1 cellular context compared by ENCODE assay signal in genomic region chr13:94548382-94549240, GRCh38.
TF ChIP-seq lines count a peak whose summit lies in the region.

No MANE protein-coding gene starts in this region.

TF ChIP-seq in K562, 482 proteins besides CTCF, POLR2A, EP300 and RAD21 (continued from another document and continues in another):
- no peak for TF ChIP-seq ARID3B (CRISPR knock-in tag; IDR thresholded peaks at IDR 0.05; ENCODE audit: borderline replicate concordance)
- TF ChIP-seq ETS1 (conservative IDR thresholded peaks at IDR 0.05; ENCODE audit: control insufficient read depth, low read depth, low read length) = no peak
- no peak for TF ChIP-seq MAX (CRISPR knock-in tag; IDR thresholded peaks at IDR 0.05)
- TF ChIP-seq TFAP4 (CRISPR knock-in tag; IDR thresholded peaks at IDR 0.05; ENCODE audit: borderline replicate concordance) = peak; percentile 17; the same call in 1 of the 2 replicates
- no peak for TF ChIP-seq GATA2 (CRISPR knock-in tag; IDR thresholded peaks at IDR 0.05)
- no peak for TF ChIP-seq RNF2 (IDR thresholded peaks at IDR 0.05)
- TF ChIP-seq ZNF57 (CRISPR knock-in tag; IDR thresholded peaks at IDR 0.05) = no peak
- TF ChIP-seq IFI16 (CRISPR knock-in tag; IDR thresholded peaks at IDR 0.05) = no peak
- no peak for TF ChIP-seq TEAD4 (IDR thresholded peaks at IDR 0.05; ENCODE audit: low read length)
- TF ChIP-seq TEAD4 (CRISPR knock-in tag; IDR thresholded peaks at IDR 0.05; ENCODE audit: borderline replicate concordance) = no peak
- no peak for TF ChIP-seq CC2D1A (IDR thresholded peaks at IDR 0.05)
- no peak for TF ChIP-seq ATF2 (CRISPR knock-in tag; IDR thresholded peaks at IDR 0.05)
- TF ChIP-seq ZNF212 (CRISPR knock-in tag; IDR thresholded peaks at IDR 0.05) = no peak
- no peak for TF ChIP-seq SMAD4 (CRISPR knock-in tag; conservative IDR thresholded peaks at IDR 0.05)
- no peak for TF ChIP-seq MYBL2 (IDR thresholded peaks at IDR 0.05; ENCODE audit: low read depth)
- TF ChIP-seq MYBL2 (CRISPR knock-in tag; IDR thresholded peaks at IDR 0.05; ENCODE audit: borderline replicate concordance) = no peak
- TF ChIP-seq ZNF398 (CRISPR knock-in tag; IDR thresholded peaks at IDR 0.05) = no peak
- TF ChIP-seq BMI1 (IDR thresholded peaks at IDR 0.05; ENCODE audit: low read length) = no peak
- no peak for TF ChIP-seq MLLT1 (IDR thresholded peaks at IDR 0.05)
- TF ChIP-seq SLC30A9 (CRISPR knock-in tag; IDR thresholded peaks at IDR 0.05) = no peak
- TF ChIP-seq ZNF133 (CRISPR knock-in tag; IDR thresholded peaks at IDR 0.05) = no peak
- no peak for TF ChIP-seq NCOA4 (IDR thresholded peaks at IDR 0.05; ENCODE audit: partially characterized antibody)
- TF ChIP-seq KLF16 (IDR thresholded peaks at IDR 0.05) = peak; percentile 50; the same call in 1 of the 2 replicates
- no peak for TF ChIP-seq HDAC3 (IDR thresholded peaks at IDR 0.05; ENCODE audit: borderline replicate concordance, partially characterized antibody)
- TF ChIP-seq ZNF324 (CRISPR knock-in tag; IDR thresholded peaks at IDR 0.05) = no peak
- TF ChIP-seq ADNP (tag; IDR thresholded peaks at IDR 0.05) = no peak
- no peak for TF ChIP-seq ZNF584 (CRISPR knock-in tag; IDR thresholded peaks at IDR 0.05; ENCODE audit: low read depth)
- TF ChIP-seq PREB (CRISPR knock-in tag; IDR thresholded peaks at IDR 0.05) = no peak
- TF ChIP-seq ZNF77 (CRISPR knock-in tag; IDR thresholded peaks at IDR 0.05) = no peak
- no peak for TF ChIP-seq CBX2 (IDR thresholded peaks at IDR 0.05; ENCODE audit: insufficient read depth, low read length, poor library complexity, severe bottlenecking)
- no peak for TF ChIP-seq ZKSCAN1 (IDR thresholded peaks at IDR 0.05; ENCODE audit: low read depth, low read length)
- TF ChIP-seq CBX3 (IDR thresholded peaks at IDR 0.05; ENCODE audit: borderline replicate concordance in 1 of 2, low read length in 2 of 2) = no peak
- TF ChIP-seq SREBF1 (IDR thresholded peaks at IDR 0.05; ENCODE audit: borderline replicate concordance, low read depth, low read length) = no peak
- TF ChIP-seq IRF2 (CRISPR knock-in tag; IDR thresholded peaks at IDR 0.05) = no peak
- TF ChIP-seq NR2C1 (IDR thresholded peaks at IDR 0.05) = no peak
- no peak for TF ChIP-seq NR2C1 (tag; IDR thresholded peaks at IDR 0.05)
- no peak for TF ChIP-seq BCLAF1 (IDR thresholded peaks at IDR 0.05; ENCODE audit: borderline replicate concordance in 1 of 2, control insufficient read depth in 1 of 2, low read depth in 2 of 2, low read length in 1 of 2)
- TF ChIP-seq SIN3A (IDR thresholded peaks at IDR 0.05; ENCODE audit: borderline replicate concordance in 2 of 2, control insufficient read depth in 1 of 2, low read depth in 2 of 2, low read length in 2 of 2) = no peak
- no peak for TF ChIP-seq MLX (CRISPR knock-in tag; conservative IDR thresholded peaks at IDR 0.05)
